9 cellular contexts compared by ENCODE assay signal in the genomic region with DNA sequence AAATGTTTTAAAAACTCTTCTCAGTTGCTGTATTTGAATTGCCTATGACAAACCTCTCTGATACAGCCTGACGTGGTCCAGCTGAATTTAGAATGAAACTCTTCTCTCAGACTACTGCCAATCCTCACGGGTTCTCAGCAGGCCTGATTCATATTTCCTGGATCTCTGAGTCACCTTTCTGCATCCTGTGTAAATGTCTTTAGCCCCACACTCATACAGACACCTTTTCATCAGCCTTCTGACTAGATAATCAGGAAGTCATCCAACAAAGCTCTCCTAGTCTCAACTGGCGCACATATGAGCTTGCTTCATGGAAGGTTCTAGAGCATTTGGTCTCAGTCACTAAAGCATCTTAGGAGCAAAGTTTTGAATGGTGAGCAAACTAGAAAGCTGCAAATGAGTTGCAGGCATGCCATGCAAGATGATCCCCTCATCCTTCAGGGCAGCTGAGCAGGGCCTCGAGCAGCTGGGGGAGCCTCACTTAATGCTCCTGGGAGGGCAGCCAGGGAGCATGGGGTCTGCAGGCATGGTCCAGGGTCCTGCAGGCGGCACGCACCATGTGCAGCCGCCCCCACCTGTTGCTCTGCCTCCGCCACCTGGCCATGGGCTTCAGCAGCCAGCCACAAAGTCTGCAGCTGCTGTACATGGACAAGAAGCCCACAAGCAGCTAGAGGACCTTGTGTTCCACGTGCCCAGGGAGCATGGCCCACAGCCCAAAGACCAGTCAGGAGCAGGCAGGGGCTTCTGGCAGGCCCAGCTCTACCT.
DNase-seq lines count a peak whose midpoint lies in the region; ATAC-seq and TF ChIP-seq lines count a peak whose summit lies in the region.
"Had no signal": no experiment of that assay in that cellular context is flagged by ENCODE, and none has a peak within 500 bp of the region (broad histone marks: within the 10 kb centered on the region; RNA-seq: fewer than 3 reads in every experiment).

No MANE protein-coding gene starts in this region.

- peak overlapping the region; percentile 93 for H3K27ac ChIP-seq in epithelial cell of prostate
- no peak overlapping the region for H3K27ac ChIP-seq in suprapubic skin

- no peaks in the 10 kb centered on the region for H3K27me3 Mint-ChIP-seq in T-helper 17 cell
- H3K27me3 Mint-ChIP-seq: naive thymus-derived CD8-positive, alpha-beta T cell had no signal

- H3K27ac Mint-ChIP-seq in T-helper 17 cell: no peak overlapping the region

- no peaks in the 10 kb centered on the region for H3K27me3 ChIP-seq in suprapubic skin

- ATAC-seq in T-helper 17 cell (peak; percentile 45), HG03159 (IDR thresholded peaks at IDR 0.05; ENCODE audit: unreplicated experiment) (no peak)

- H3K9me3 ChIP-seq in T-helper 17 cell (ENCODE audit: control insufficient read depth, low read length, poor library complexity, severe bottlenecking): no peaks in the 10 kb centered on the region
- H3K9me3 ChIP-seq in suprapubic skin: no peaks in the 10 kb centered on the region

- DNase-seq in SHP77 (lab: John Stamatoyannopoulos, UW): peak; percentile 12 to 46
- no peak for DNase-seq in SHP77 treated with DMSO at 0.1 percent for 48 hours (lab: John Stamatoyannopoulos, UW)
- no peak for DNase-seq in T-helper 17 cell
- peak; percentile 88 for DNase-seq in epithelial cell of prostate (ENCODE audit: low read depth, low spot score)
- peak in 2 of 3 donors; percentile 33 to 53 for DNase-seq in stimulated activated CD4-positive, alpha-beta T cell treated with anti-CD3 and anti-CD28 coated beads, TNF-alpha, amount 100 ng/mL, for 48 hours (ENCODE audit: low read depth in 3 of 3)
- no peak for DNase-seq in suprapubic skin (ENCODE audit: low spot score in 2 of 2)
- no peak for DNase-seq in DMS79 treated with DMSO at 0.1 percent for 48 hours (lab: John Stamatoyannopoulos, UW)

- no peak for TF ChIP-seq EP300 in suprapubic skin (IDR thresholded peaks at IDR 0.05)

- no peak overlapping the region for H3K4me3 Mint-ChIP-seq in T-helper 17 cell

- H3K4me3 ChIP-seq in suprapubic skin: no peak overlapping the region

- no peaks in the 10 kb centered on the region for H3K36me3 ChIP-seq in suprapubic skin

- WGBS in suprapubic skin: 60% methylated on average over 4 of the region's 9 CpGs

- TF ChIP-seq CTCF in suprapubic skin (IDR thresholded peaks at IDR 0.05): no peak

- no peaks in the 10 kb centered on the region for H3K36me3 Mint-ChIP-seq in T-helper 17 cell (ENCODE audit: low read depth)
- H3K36me3 Mint-ChIP-seq: naive thymus-derived CD8-positive, alpha-beta T cell had no signal

- TF ChIP-seq POLR2A in suprapubic skin (IDR thresholded peaks at IDR 0.05): no peak

- peaks cover 12% of the 10 kb centered on the region for H3K4me1 ChIP-seq in suprapubic skin

- peaks cover 3% of the 10 kb centered on the region for H3K4me1 Mint-ChIP-seq in T-helper 17 cell

Comparison
In these comparisons a context has a peak if more than half of its experiments do, and no peak if none do; other contexts are left out.
1. DNase-seq: peak in SHP77 (2 of 2), epithelial cell of prostate (single experiment) and stimulated activated CD4-positive, alpha-beta T cell treated with anti-CD3 and anti-CD28 coated beads, TNF-alpha, amount 100 ng/mL, for 48 hours (2 of 3); none in SHP77 treated with DMSO at 0.1 percent for 48 hours (single experiment), T-helper 17 cell (0 of 3), suprapubic skin (0 of 2) and DMS79 treated with DMSO at 0.1 percent for 48 hours (single experiment).